In genomic region chr10:99560277-99561126, GRCh38 we compare ENCODE assay signal across 8 cellular contexts. TPM values are rescaled to one million over a fixed set of nuclear protein-coding genes. Genes with fewer than 3 reads are reported as not detected.
A peak's percentile ranks its signal among the peaks of the same experiment; 100 is the strongest.
DNase-seq lines count a peak whose midpoint lies in the region; ATAC-seq, FAIRE-seq and TF ChIP-seq lines count a peak whose summit lies in the region.

No MANE protein-coding gene starts in this region.

- POLR2A ChIA-PET in endothelial cell of umbilical vein (lab: Charles Lee): no interaction called here

- no TSS peak for BruUV-seq in endothelial cell of umbilical vein (replicated peaks; lab: Mats Ljungman, UMichigan)

- H3K9me2 ChIP-seq in neural cell (ENCODE audit: insufficient read depth, low read length): no peaks in the 10 kb centered on the region

- no peak for ATAC-seq in HG03342 (IDR thresholded peaks at IDR 0.05; ENCODE audit: unreplicated experiment)
- ATAC-seq in GM21576 (IDR thresholded peaks at IDR 0.05; ENCODE audit: unreplicated experiment): no peak

- H3K4me3 ChIP-seq in endothelial cell of umbilical vein (replicated peaks in 1 of 3; ENCODE audit: insufficient read depth in 1 of 3, low read depth in 1 of 3, low read length in 3 of 3) (no peak overlapping the region), neural cell (ENCODE audit: low read length) (no peak overlapping the region)

- H3K9me3 ChIP-seq in endothelial cell of umbilical vein (replicated peaks; ENCODE audit: control insufficient read depth, insufficient read depth, low read length) (no peaks in the 10 kb centered on the region), neural cell (ENCODE audit: low read length) (no peaks in the 10 kb centered on the region)

- no peak for TF ChIP-seq POLR2A in endothelial cell of umbilical vein (IDR thresholded peaks at IDR 0.05; ENCODE audit: low read depth, low read length)

- intact Hi-C loops in endothelial cell of umbilical vein (cut with micrococcal nuclease): loop anchor here (1.0 to 2.0 kb wide), 3 partner anchors 52 to 168 kb away; no protein-coding TSS in a partner anchor

- no peak overlapping the region for H2AFZ ChIP-seq in endothelial cell of umbilical vein (ENCODE audit: low read depth, low read length)
- H2AFZ ChIP-seq in neural cell (ENCODE audit: low read depth, low read length): no peak overlapping the region

- DNase-seq in stimulated activated CD4-positive, alpha-beta T cell treated with anti-CD3 and anti-CD28 coated beads, Interleukin-15, amount 100 ng/mL, for 24 hours: peak; percentile 60
- no peak for DNase-seq in stimulated activated CD4-positive, alpha-beta T cell treated with anti-CD3 and anti-CD28 coated beads, Interleukin-12 subunit alpha, Interleukin-12 subunit beta, amount 100 ng/mL, for 4 hours
- DNase-seq in NCI-H1694 (lab: John Stamatoyannopoulos, UW): peak; percentile 68
- DNase-seq in activated CD4-positive, CD25-positive, alpha-beta regulatory T cell treated with anti-CD3 and anti-CD28 coated beads, Interleukin-2, amount 50 U/mL, for 72 hours: peak; percentile 53
- DNase-seq in endothelial cell of umbilical vein (ENCODE audit: low read depth, low spot score): peak; percentile 41

- dilution Hi-C loops in endothelial cell of umbilical vein (cut with MboI; ENCODE audit: extremely low pct_ligation_motif_present, low sequenced_read_pairs): no loop called here

- peak; percentile 70 for FAIRE-seq in endothelial cell of umbilical vein (lab: Jason Lieb, UNC)

- H3K79me2 ChIP-seq in endothelial cell of umbilical vein (ENCODE audit: control insufficient read depth, insufficient read depth, low read length) (no peaks in the 10 kb centered on the region), neural cell (replicated peaks; ENCODE audit: insufficient read depth, low read length) (no peaks in the 10 kb centered on the region)

- CTCF ChIA-PET in endothelial cell of umbilical vein (lab: Charles Lee): interaction anchor here (0.6 to 5.7 kb wide), 26 partner anchors 11 to 168 kb away, joined by 3 to 58 read pairs (median 4); no protein-coding TSS in a partner anchor

- H3K4me2 ChIP-seq in endothelial cell of umbilical vein (ENCODE audit: insufficient read depth, low read length) (no peak overlapping the region), neural cell (ENCODE audit: low read length) (no peak overlapping the region)

- no peaks in the 10 kb centered on the region for H3K9me1 ChIP-seq in endothelial cell of umbilical vein (replicated peaks; ENCODE audit: control insufficient read depth, extremely low read depth, insufficient read depth, low read length)

- H3K36me3 ChIP-seq in endothelial cell of umbilical vein (ENCODE audit: control insufficient read depth in 2 of 2, extremely low read depth in 1 of 2, insufficient read depth in 2 of 2, low read length in 2 of 2): no peaks in the 10 kb centered on the region
- H3K36me3 ChIP-seq in neural cell (ENCODE audit: insufficient read depth, low read length): no peaks in the 10 kb centered on the region

- H3K9ac ChIP-seq in endothelial cell of umbilical vein (replicated peaks; ENCODE audit: extremely low read depth, insufficient read depth, low read length) (no peak overlapping the region), neural cell (ENCODE audit: low read length) (no peak overlapping the region)

- no peak overlapping the region for H3K27ac ChIP-seq in endothelial cell of umbilical vein (ENCODE audit: insufficient read depth, low read depth, low read length)
- no peak overlapping the region for H3K27ac ChIP-seq in neural cell (ENCODE audit: low read length)

- H3K4me1 ChIP-seq in endothelial cell of umbilical vein (ENCODE audit: control insufficient read depth, extremely low read depth, insufficient read depth, low read length): no peaks in the 10 kb centered on the region

- peak; percentile 62 for TF ChIP-seq CTCF in endothelial cell of umbilical vein (IDR thresholded peaks at IDR 0.05; ENCODE audit: extremely low read depth in 1 of 2, insufficient read depth in 1 of 2, low read depth in 1 of 2, low read length in 2 of 2)
- TF ChIP-seq CTCF in neural cell (IDR thresholded peaks at IDR 0.05; ENCODE audit: poor library complexity, severe bottlenecking): peak; percentile 38

- H4K20me1 ChIP-seq in endothelial cell of umbilical vein (replicated peaks; ENCODE audit: control insufficient read depth, extremely low read depth, insufficient read depth, low read length) (no peaks in the 10 kb centered on the region), neural cell (ENCODE audit: insufficient read depth) (no peaks in the 10 kb centered on the region)

- H3K27me3 ChIP-seq in endothelial cell of umbilical vein (ENCODE audit: control insufficient read depth in 2 of 2, insufficient read depth in 2 of 2, low read length in 2 of 2) (peaks cover 3 to 19% of the 10 kb centered on the region in 2 experiments), neural cell (ENCODE audit: insufficient read depth, low read depth, low read length) (no peaks in the 10 kb centered on the region)

- H3F3A ChIP-seq in neural cell (ENCODE audit: insufficient read depth, low read length, poor library complexity, severe bottlenecking): no peaks in the 10 kb centered on the region

- no peak for TF ChIP-seq EP300 in neural cell (conservative IDR thresholded peaks at IDR 0.05; ENCODE audit: poor library complexity, severe bottlenecking)

- no peak for TF ChIP-seq RAD21 in neural cell (conservative IDR thresholded peaks at IDR 0.05)

TF ChIP-seq in endothelial cell of umbilical vein, 7 proteins besides CTCF, POLR2A, EP300 and RAD21:
- TF ChIP-seq FOS (IDR thresholded peaks at IDR 0.05; ENCODE audit: borderline replicate concordance, insufficient read depth, low read length) (no peak), JUN (IDR thresholded peaks at IDR 0.05; ENCODE audit: borderline replicate concordance, insufficient read depth, insufficient read length, low read depth) (no peak), EZH2 (IDR thresholded peaks at IDR 0.05; ENCODE audit: borderline replicate concordance, low read depth, low read length, severe bottlenecking) (no peak), MYC (IDR thresholded peaks at IDR 0.05; ENCODE audit: low read depth, low read length) (no peak), MAX (IDR thresholded peaks at IDR 0.05; ENCODE audit: insufficient read depth, insufficient read length) (no peak), POLR2AphosphoS5 (IDR thresholded peaks at IDR 0.05; ENCODE audit: insufficient read depth, low read depth, low read length) (no peak), GATA2 (IDR thresholded peaks at IDR 0.05; ENCODE audit: insufficient read depth, insufficient read length, low read depth, low read length) (no peak)

TF ChIP-seq in neural cell, 6 proteins besides CTCF, POLR2A, EP300 and RAD21:
- TF ChIP-seq EZH2 (IDR thresholded peaks at IDR 0.05; ENCODE audit: borderline replicate concordance, insufficient read depth, low read length, poor library complexity, severe bottlenecking) (no peak), TAF1 (IDR thresholded peaks at IDR 0.05; ENCODE audit: low read depth) (no peak)

RNA-seq across cellular contexts. Expression of gene NKX2-3, which starts 27.8 kb away (rescaled TPM):
- total RNA-seq in endothelial cell of umbilical vein: not detected in 2 replicates
- not detected in 2 replicates for polyA plus RNA-seq in endothelial cell of umbilical vein
- polyA plus RNA-seq in endothelial cell of umbilical vein (2011; cell fraction: cytosol; rRNA removed): not detected in 2 replicates
- not detected in 2 replicates for polyA plus RNA-seq in endothelial cell of umbilical vein (2011; cell fraction: nucleus; rRNA removed)
- polyA plus RNA-seq in endothelial cell of umbilical vein (2012): not detected in 2 replicates
- not detected in 2 replicates for polyA minus RNA-seq in endothelial cell of umbilical vein
- not detected for polyA minus RNA-seq in endothelial cell of umbilical vein (2011; cell fraction: cytosol; rRNA and poly(A)+ RNA removed)
- not detected in 2 replicates for polyA minus RNA-seq in endothelial cell of umbilical vein (2011; cell fraction: nucleus; rRNA and poly(A)+ RNA removed)
- polyA plus RNA-seq in neural cell: not detected in 2 replicates
- not detected in 2 replicates for polyA minus RNA-seq in neural cell

RNA-seq across cellular contexts. Expression of gene SLC25A28, which starts 59.7 kb away (rescaled TPM):
- total RNA-seq in endothelial cell of umbilical vein: 32.6 and 33.7 TPM in 2 replicates
- polyA plus RNA-seq in endothelial cell of umbilical vein (38.8 and 39.6 TPM in 2 replicates), neural cell (65.7 and 79.9 TPM in 2 replicates)
- polyA plus RNA-seq in endothelial cell of umbilical vein (2011; cell fraction: cytosol; rRNA removed): 35.2 and 39.9 TPM in 2 replicates
- polyA plus RNA-seq in endothelial cell of umbilical vein (2011; cell fraction: nucleus; rRNA removed): 108 and 110 TPM in 2 replicates
- 31.4 and 35.5 TPM in 2 replicates for polyA plus RNA-seq in endothelial cell of umbilical vein (2012)
- polyA minus RNA-seq in endothelial cell of umbilical vein (34.0 and 38.3 TPM in 2 replicates), neural cell (26.3 and 28.2 TPM in 2 replicates)
- polyA minus RNA-seq in endothelial cell of umbilical vein (2011; cell fraction: cytosol; rRNA and poly(A)+ RNA removed): 23.8 TPM
- 27.8 and 30.2 TPM in 2 replicates for polyA minus RNA-seq in endothelial cell of umbilical vein (2011; cell fraction: nucleus; rRNA and poly(A)+ RNA removed)
